ENCODE assay signal across 20 cellular contexts in the genomic region with DNA sequence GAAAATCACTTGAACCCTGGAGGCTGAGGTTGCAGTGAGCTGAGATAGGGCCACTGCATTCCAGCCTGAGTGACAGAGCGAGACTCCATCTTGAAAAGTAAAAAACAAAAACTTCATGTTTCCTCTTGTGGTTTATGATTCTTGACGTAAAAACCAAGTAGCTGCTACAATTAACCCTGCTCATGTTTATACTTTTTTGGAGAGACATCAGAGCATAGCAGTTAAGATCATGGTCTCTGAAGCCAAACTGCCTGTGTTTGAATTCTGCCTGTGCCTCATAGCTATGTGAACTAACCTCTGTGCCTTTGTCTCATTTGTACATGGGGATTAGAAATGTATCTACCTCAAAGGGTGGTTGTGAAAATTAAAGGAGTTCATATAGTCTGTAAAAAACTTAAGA. TPM values are rescaled to one million over a fixed set of nuclear protein-coding genes. Genes with fewer than 3 reads are reported as not detected.
DNase-seq lines count a peak whose midpoint lies in the region; ATAC-seq and TF ChIP-seq lines count a peak whose summit lies in the region.
"Had no signal": no experiment of that assay in that cellular context is flagged by ENCODE, and none has a peak within 500 bp of the region (broad histone marks: within the 10 kb centered on the region; RNA-seq: fewer than 3 reads in every experiment).

No MANE protein-coding gene starts in this region.

- H3K18ac ChIP-seq in neuronal stem cell (ENCODE audit: low read length): no peak overlapping the region

- H4K8ac ChIP-seq in neuronal stem cell (ENCODE audit: low read depth, low read length): no peak overlapping the region

- no peak overlapping the region for H2AK5ac ChIP-seq in neuronal stem cell (ENCODE audit: low read depth, low read length)

- no peak overlapping the region for H3K4me3 ChIP-seq in CD8-positive, alpha-beta T cell (ENCODE audit: low read depth, low read length)
- no peak overlapping the region for H3K4me3 ChIP-seq in naive thymus-derived CD4-positive, alpha-beta T cell (ENCODE audit: low read length)
- H3K4me3 ChIP-seq in adrenal gland (no peak overlapping the region), neuronal stem cell (ENCODE audit: low read length in 2 of 2) (no peak overlapping the region), right cardiac atrium (ENCODE audit: low read length) (no peak overlapping the region)
- H3K4me3 ChIP-seq: HAP-1 had no signal

- no peak overlapping the region for H2BK12ac ChIP-seq in neuronal stem cell (ENCODE audit: low read length)

- no peaks in the 10 kb centered on the region for H3K27me3 Mint-ChIP-seq in activated T-cell treated with anti-CD3 and anti-CD28 coated beads, Interleukin-2, amount 50 U/mL, for 72 hours (ENCODE audit: low read depth)
- no peaks in the 10 kb centered on the region for H3K27me3 Mint-ChIP-seq in CD8-positive, alpha-beta T cell (ENCODE audit: low read depth)
- no peaks in the 10 kb centered on the region for H3K27me3 Mint-ChIP-seq in WTC11 (ENCODE audit: low read depth)
- H3K27me3 Mint-ChIP-seq in naive thymus-derived CD4-positive, alpha-beta T cell: no peaks in the 10 kb centered on the region

- H3K27ac Mint-ChIP-seq in activated T-cell treated with anti-CD3 and anti-CD28 coated beads, Interleukin-2, amount 50 U/mL, for 72 hours: peak overlapping the region; percentile 19
- H3K27ac Mint-ChIP-seq in CD8-positive, alpha-beta T cell: peak overlapping the region; percentile 63
- H3K27ac Mint-ChIP-seq in WTC11: 0 out of 2 replicates have a peak overlapping the region, but pooled peaks have one; percentile 36
- H3K27ac Mint-ChIP-seq in naive thymus-derived CD4-positive, alpha-beta T cell: peak overlapping the region; percentile 36 to 85 (median 62)

- no peak overlapping the region for H4K91ac ChIP-seq in neuronal stem cell (ENCODE audit: low read depth, low read length, poor library complexity)

- no peak overlapping the region for H2AFZ ChIP-seq in neuronal stem cell (ENCODE audit: low read length)

- H3K9me3 Mint-ChIP-seq in activated T-cell treated with anti-CD3 and anti-CD28 coated beads, Interleukin-2, amount 50 U/mL, for 72 hours: peaks cover 0 to 4% of the 10 kb centered on the region in 2 donors
- peaks cover 7% of the 10 kb centered on the region for H3K9me3 Mint-ChIP-seq in CD8-positive, alpha-beta T cell
- peaks cover 10% of the 10 kb centered on the region for H3K9me3 Mint-ChIP-seq in WTC11
- peaks cover 0 to 14% (median 2%) of the 10 kb centered on the region in 11 donors for H3K9me3 Mint-ChIP-seq in naive thymus-derived CD4-positive, alpha-beta T cell

- no peak for TF ChIP-seq CTCF in CD8-positive, alpha-beta T cell (IDR thresholded peaks at IDR 0.05)
- TF ChIP-seq CTCF in WTC11 (IDR thresholded peaks at IDR 0.05) (no peak), adrenal gland (IDR thresholded peaks at IDR 0.05) (no peak)

- H2BK15ac ChIP-seq in neuronal stem cell (ENCODE audit: low read length): no peak overlapping the region

- no peaks in the 10 kb centered on the region for H3K4me1 ChIP-seq in CD8-positive, alpha-beta T cell (ENCODE audit: insufficient read depth, low read length)
- peaks cover 0 to 4% of the 10 kb centered on the region in 2 donors for H3K4me1 ChIP-seq in naive thymus-derived CD4-positive, alpha-beta T cell (ENCODE audit: control insufficient read depth in 2 of 2, insufficient read depth in 2 of 2, low read length in 2 of 2)
- H3K4me1 ChIP-seq in adrenal gland (replicated peaks in 1 of 2): no peaks in the 10 kb centered on the region
- H3K4me1 ChIP-seq in neuronal stem cell (ENCODE audit: control insufficient read depth in 2 of 2, insufficient read depth in 1 of 2, low read depth in 1 of 2, low read length in 2 of 2): no peaks in the 10 kb centered on the region
- no peaks in the 10 kb centered on the region for H3K4me1 ChIP-seq in right cardiac atrium (ENCODE audit: control insufficient read depth, insufficient read depth, low read length)

- H3K4me1 Mint-ChIP-seq in activated T-cell treated with anti-CD3 and anti-CD28 coated beads, Interleukin-2, amount 50 U/mL, for 72 hours (ENCODE audit: low read depth): peaks cover 17% of the 10 kb centered on the region
- peaks cover 13% of the 10 kb centered on the region for H3K4me1 Mint-ChIP-seq in CD8-positive, alpha-beta T cell (ENCODE audit: low read depth)
- peaks cover 7% of the 10 kb centered on the region for H3K4me1 Mint-ChIP-seq in WTC11
- peaks cover 0 to 26% (median 14%) of the 10 kb centered on the region in 7 donors for H3K4me1 Mint-ChIP-seq in naive thymus-derived CD4-positive, alpha-beta T cell

- no peak overlapping the region for H3K27ac ChIP-seq in CD8-positive, alpha-beta T cell (ENCODE audit: low read depth, low read length)
- no peak overlapping the region for H3K27ac ChIP-seq in naive thymus-derived CD4-positive, alpha-beta T cell (ENCODE audit: low read depth, low read length)
- H3K27ac ChIP-seq in adrenal gland (no peak overlapping the region), neuronal stem cell (replicated peaks; ENCODE audit: low read length) (no peak overlapping the region), right cardiac atrium (ENCODE audit: low read length) (no peak overlapping the region)
- H3K27ac ChIP-seq: C4-2B had no signal

- no peak for TF ChIP-seq POLR2A in adrenal gland (IDR thresholded peaks at IDR 0.05)

- no peak for ATAC-seq in activated T-cell treated with anti-CD3 and anti-CD28 coated beads, Interleukin-2, amount 50 U/mL, for 72 hours (replicated peaks in 1 of 2)
- ATAC-seq in CD8-positive, alpha-beta T cell: peak; percentile 75
- ATAC-seq in WTC11: no peak
- peak; percentile 81 for ATAC-seq in naive thymus-derived CD4-positive, alpha-beta T cell
- ATAC-seq in right cardiac atrium: no peak

- POLR2A ChIA-PET in CD8-positive, alpha-beta T cell (lab: Charles Lee): no interaction called here
- POLR2A ChIA-PET in WTC11 (lab: Charles Lee): no interaction called here
- POLR2A ChIA-PET in naive thymus-derived CD4-positive, alpha-beta T cell (lab: Charles Lee): interaction anchor here (0.8 kb wide), 1 partner anchor 199 kb away, joined by 4 read pairs; no protein-coding TSS in a partner anchor

- peaks cover 29% of the 10 kb centered on the region for H3K36me3 ChIP-seq in CD8-positive, alpha-beta T cell (ENCODE audit: insufficient read depth, low read length)
- H3K36me3 ChIP-seq in naive thymus-derived CD4-positive, alpha-beta T cell (ENCODE audit: control insufficient read depth in 2 of 3, insufficient read depth in 3 of 3, low read length in 3 of 3): peaks cover 6 to 29% (median 17%) of the 10 kb centered on the region in 3 experiments
- H3K36me3 ChIP-seq in adrenal gland (replicated peaks in 1 of 2) (peaks cover 0 to 11% of the 10 kb centered on the region in 2 donors), neuronal stem cell (replicated peaks in 1 of 2; ENCODE audit: control insufficient read depth in 2 of 2, insufficient read depth in 2 of 2, low read length in 2 of 2) (peaks cover 29 to 99% of the 10 kb centered on the region in 2 donors)

- H3K9me3 ChIP-seq in CD8-positive, alpha-beta T cell (ENCODE audit: low read length): no peaks in the 10 kb centered on the region
- no peaks in the 10 kb centered on the region for H3K9me3 ChIP-seq in naive thymus-derived CD4-positive, alpha-beta T cell (ENCODE audit: control insufficient read depth in 2 of 3, low read length in 3 of 3)
- H3K9me3 ChIP-seq in adrenal gland (replicated peaks in 1 of 3) (no peaks in the 10 kb centered on the region), neuronal stem cell (replicated peaks in 1 of 2; ENCODE audit: control insufficient read depth in 2 of 2, insufficient read depth in 1 of 2, low read depth in 1 of 2, low read length in 2 of 2) (peaks cover 14 to 24% of the 10 kb centered on the region in 2 donors), right cardiac atrium (ENCODE audit: control insufficient read depth, low read length) (no peaks in the 10 kb centered on the region)
- H3K9me3 ChIP-seq: HAP-1 had no signal

- H3K79me1 ChIP-seq in neuronal stem cell (ENCODE audit: low read depth, low read length): no peaks in the 10 kb centered on the region

- H3K36me3 Mint-ChIP-seq in activated T-cell treated with anti-CD3 and anti-CD28 coated beads, Interleukin-2, amount 50 U/mL, for 72 hours (ENCODE audit: insufficient read depth in 2 of 2): peaks cover 19 to 28% of the 10 kb centered on the region in 2 donors
- peaks cover 41% of the 10 kb centered on the region for H3K36me3 Mint-ChIP-seq in CD8-positive, alpha-beta T cell
- peaks cover 82% of the 10 kb centered on the region for H3K36me3 Mint-ChIP-seq in WTC11
- peaks cover 22 to 37% (median 37%) of the 10 kb centered on the region in 5 donors for H3K36me3 Mint-ChIP-seq in naive thymus-derived CD4-positive, alpha-beta T cell

- CTCF ChIA-PET in CD8-positive, alpha-beta T cell (lab: Charles Lee): interaction anchor here (1.2 to 2.2 kb wide), 6 partner anchors 15 to 358 kb away, joined by 3 to 7 read pairs (median 4); a partner anchor contains a TSS
- CTCF ChIA-PET in WTC11 (lab: Charles Lee): no interaction called here
- CTCF ChIA-PET in naive thymus-derived CD4-positive, alpha-beta T cell (lab: Charles Lee): interaction anchor here (1.0 to 1.2 kb wide), 2 partner anchors 17 to 68 kb away, joined by 3 to 6 read pairs; no protein-coding TSS in a partner anchor

- no peak overlapping the region for H3K23ac ChIP-seq in neuronal stem cell (ENCODE audit: low read depth, low read length, poor library complexity)

- H3K14ac ChIP-seq in neuronal stem cell (ENCODE audit: low read length): no peak overlapping the region

- no peak overlapping the region for H2BK120ac ChIP-seq in neuronal stem cell (ENCODE audit: low read depth, low read length)

- intact Hi-C loops in CD8-positive, alpha-beta T cell (cut with DNase I, micrococcal nuclease): loop anchor here (2.0 to 5.0 kb wide), 2 partner anchors 27 to 46 kb away; a partner anchor contains a TSS
- intact Hi-C loops in naive thymus-derived CD4-positive, alpha-beta T cell (cut with micrococcal nuclease): loop anchor here in 1 of 2 donors (2.0 kb wide), 1 partner anchor 67 kb away; a partner anchor contains a TSS
- intact Hi-C loops in adrenal gland (cut with DNase I): no loop called here
- intact Hi-C loops in right cardiac atrium (cut with DNase I): no loop called here

- DNase-seq in activated T-cell treated with anti-CD3 and anti-CD28 coated beads, Interleukin-2, amount 50 U/mL, for 72 hours: no peak
- no peak for DNase-seq in activated T-cell treated with anti-CD3 and anti-CD28 coated beads, Interleukin-2, amount 50 U/mL, for 1 hour
- DNase-seq in CD8-positive, alpha-beta T cell: no peak
- DNase-seq in WTC11 (ENCODE audit: low spot score): no peak
- peak in 7 of 9 donors; percentile 10 to 61 (median 32) for DNase-seq in naive thymus-derived CD4-positive, alpha-beta T cell
- no peak for DNase-seq in adrenal gland
- no peak for DNase-seq in neuronal stem cell (ENCODE audit: low spot score)
- DNase-seq in right cardiac atrium: no peak
- DNase-seq: Calu3, DMS79 treated with DMSO at 0.1 percent for 48 hours, Kasumi-1, MM.1S, NCI-H1092 treated with DMSO at 0.1 percent for 48 hours, NCI-H1694, NCI-H524 had no signal

- no peak overlapping the region for H3K4ac ChIP-seq in neuronal stem cell (ENCODE audit: low read length)

- no peak overlapping the region for H3K4me2 ChIP-seq in neuronal stem cell (ENCODE audit: insufficient read depth, low read length, poor library complexity, severe bottlenecking)

- H3K9ac ChIP-seq in neuronal stem cell (ENCODE audit: low read depth, low read length, poor library complexity): no peak overlapping the region

- whole genome bisulfite sequencing in adrenal gland, 4 donors: 90 to 92% (median 91%) methylated on average over 2 of the region's 2 CpGs
- WGBS in neuronal stem cell (ENCODE audit: extremely low coverage in 2 of 2, insufficient read length in 2 of 2, insufficient replicate concordance in 1 of 2), 2 donors: no CpG with 5 or more reads among the region's 2 CpGs
- 91% methylated on average over 2 of the region's 2 CpGs for WGBS in right cardiac atrium

- no peaks in the 10 kb centered on the region for H3K27me3 ChIP-seq in CD8-positive, alpha-beta T cell (ENCODE audit: insufficient read depth, low read length)
- H3K27me3 ChIP-seq in naive thymus-derived CD4-positive, alpha-beta T cell (ENCODE audit: control insufficient read depth in 2 of 2, insufficient read depth in 2 of 2, low read length in 2 of 2): no peaks in the 10 kb centered on the region
- H3K27me3 ChIP-seq in adrenal gland (no peaks in the 10 kb centered on the region), neuronal stem cell (ENCODE audit: control insufficient read depth in 3 of 3, insufficient read depth in 3 of 3, low read depth in 1 of 3, low read length in 3 of 3) (no peaks in the 10 kb centered on the region), right cardiac atrium (ENCODE audit: control insufficient read depth, insufficient read depth) (no peaks in the 10 kb centered on the region)

- no peak overlapping the region for H2BK5ac ChIP-seq in neuronal stem cell (ENCODE audit: low read length)

- H3K4me3 Mint-ChIP-seq in activated T-cell treated with anti-CD3 and anti-CD28 coated beads, Interleukin-2, amount 50 U/mL, for 72 hours: no peak overlapping the region
- no peak overlapping the region for H3K4me3 Mint-ChIP-seq in CD8-positive, alpha-beta T cell
- H3K4me3 Mint-ChIP-seq in WTC11: no peak overlapping the region
- H3K4me3 Mint-ChIP-seq in naive thymus-derived CD4-positive, alpha-beta T cell: no peak overlapping the region

RNA-seq across cellular contexts. Expression of a gene that starts 27.2 kb away (rescaled TPM):
- total RNA-seq in activated T-cell treated with anti-CD3 and anti-CD28 coated beads, Interleukin-2, amount 50 U/mL, for 72 hours: 10 to 100 TPM; 16.9 to 18.5 TPM
- 1 to 10 TPM; 2.6 to 3.1 TPM for total RNA-seq in CD8-positive, alpha-beta T cell
- total RNA-seq in WTC11 (2021) (36.4 to 41.4 TPM (median 39.9 TPM) in 3 replicates), adrenal gland (1 to 10 TPM; 3.5 to 8.1 (median 6.4) TPM), right cardiac atrium (1 to 10 TPM; 4.4 to 7.3 (median 5.7) TPM)
- 10 to 100 TPM in 1 of 5 experiments, 1 to 10 TPM in 4; 2.4 to 25.0 (median 6.8) TPM for total RNA-seq in naive thymus-derived CD4-positive, alpha-beta T cell
- polyA plus RNA-seq in naive thymus-derived CD4-positive, alpha-beta T cell: 1 to 10 TPM; 6.4 to 7.2 TPM
- polyA plus RNA-seq in adrenal gland (1 to 10 TPM; 1.7 to 9.9 (median 1.8) TPM), right cardiac atrium (1.7 TPM)
- polyA plus RNA-seq in neuronal stem cell (2013, experiment 1 of 2): 81.0 TPM
- polyA plus RNA-seq in neuronal stem cell (2013, experiment 2 of 2): 78.7 TPM

RNA-seq across cellular contexts. Expression of a gene that starts 48.0 kb away (rescaled TPM):
- 10 to 100 TPM; 22.9 to 25.8 TPM for total RNA-seq in activated T-cell treated with anti-CD3 and anti-CD28 coated beads, Interleukin-2, amount 50 U/mL, for 72 hours
- 10 to 100 TPM; 15.1 to 15.9 TPM for total RNA-seq in CD8-positive, alpha-beta T cell
- 4.3 to 8.5 TPM (median 4.6 TPM) in 3 replicates for total RNA-seq in WTC11 (2021)
- total RNA-seq in naive thymus-derived CD4-positive, alpha-beta T cell: 10 to 100 TPM; 16.4 to 38.7 (median 24.2) TPM
- polyA plus RNA-seq in naive thymus-derived CD4-positive, alpha-beta T cell: 10 to 100 TPM; 18.1 to 32.1 TPM
- 10 to 100 TPM in 1 of 8 donors, 1 to 10 TPM in 7; 2.9 to 11.0 (median 8.3) TPM for total RNA-seq in adrenal gland
- 1 to 10 TPM; 1.8 to 8.5 (median 7.6) TPM for polyA plus RNA-seq in adrenal gland
- 3.3 TPM for polyA plus RNA-seq in neuronal stem cell (2013, experiment 1 of 2)
- polyA plus RNA-seq in neuronal stem cell (2013, experiment 2 of 2): 7.7 TPM
- 1 to 10 TPM; 3.8 to 4.6 (median 4.3) TPM for total RNA-seq in right cardiac atrium
- polyA plus RNA-seq in right cardiac atrium: 2.2 TPM

RNA-seq across cellular contexts. Expression of a gene that starts 53.3 kb away (rescaled TPM):
- total RNA-seq in activated T-cell treated with anti-CD3 and anti-CD28 coated beads, Interleukin-2, amount 50 U/mL, for 72 hours: 1 to 10 TPM in 1 of 2 donors, not detected in 1; 2.4 TPM
- not detected for total RNA-seq in CD8-positive, alpha-beta T cell
- total RNA-seq in WTC11 (2021) (not detected in 3 replicates), adrenal gland (1 to 10 TPM in 1 of 8 donors, not detected in 7; 1.1 TPM), right cardiac atrium (not detected)
- total RNA-seq in naive thymus-derived CD4-positive, alpha-beta T cell: 1 to 10 TPM in 2 of 5 experiments, not detected in 3; 1.2 to 1.9 TPM
- polyA plus RNA-seq in naive thymus-derived CD4-positive, alpha-beta T cell: 1 to 10 TPM in 1 of 2 donors, not detected in 1; 1.3 TPM
- polyA plus RNA-seq in adrenal gland (under 1 TPM; 0.44 to 0.97 (median 0.95) TPM), right cardiac atrium (0.34 TPM)
- polyA plus RNA-seq in neuronal stem cell (2013, experiment 1 of 2): 1.8 TPM
- polyA plus RNA-seq in neuronal stem cell (2013, experiment 2 of 2): 1.8 TPM
- total RNA-seq: A673, Calu3, G401, HT-29 had no signal

Comparison
In these comparisons a context has a peak if more than half of its experiments do, and no peak if none do; other contexts are left out.
1. ATAC-seq: peak in CD8-positive, alpha-beta T cell (single experiment) and naive thymus-derived CD4-positive, alpha-beta T cell (single experiment); none in activated T-cell treated with anti-CD3 and anti-CD28 coated beads, Interleukin-2, amount 50 U/mL, for 72 hours (0 of 2), WTC11 (single experiment) and right cardiac atrium (0 of 2).
2. DNase-seq: peak in naive thymus-derived CD4-positive, alpha-beta T cell (7 of 9); none in activated T-cell treated with anti-CD3 and anti-CD28 coated beads, Interleukin-2, amount 50 U/mL, for 72 hours (0 of 2), activated T-cell treated with anti-CD3 and anti-CD28 coated beads, Interleukin-2, amount 50 U/mL, for 1 hour (single experiment), CD8-positive, alpha-beta T cell (0 of 7), WTC11 (single experiment), adrenal gland (0 of 7), neuronal stem cell (single experiment) and right cardiac atrium (0 of 3).
3. intact Hi-C loops: an anchor here in CD8-positive, alpha-beta T cell (2.0 to 5.0 kb wide); none called in adrenal gland and right cardiac atrium.
4. Peak in every context shown above with its lines, with median percentiles within 50 percentile points of each other: H3K27ac Mint-ChIP-seq.